ENCODE assay signal across 1 cellular context in genomic region chr19:13116282-13117175, GRCh38.
A peak's percentile ranks its signal among the peaks of the same experiment; 100 is the strongest.
TF ChIP-seq lines count a peak whose summit lies in the region.

Gene TRMT1 (minus strand): TSS chr19:13116740. CDS start chr19:13116399, 341 bp downstream.

TF ChIP-seq in K562, 482 proteins besides CTCF, POLR2A, EP300 and RAD21 (continued from another document and continues in another):
- TF ChIP-seq ZNF318 (IDR thresholded peaks at IDR 0.05; ENCODE audit: borderline replicate concordance in 1 of 2, low read depth in 1 of 2) (peak in 1 of 2 experiments; percentile 71; a peak in 1 of 4 replicates), HDAC2 (IDR thresholded peaks at IDR 0.05) (peak; percentile 100), KLF10 (CRISPR knock-in tag; IDR thresholded peaks at IDR 0.05) (no peak), LCOR (CRISPR knock-in tag; IDR thresholded peaks at IDR 0.05) (peak; percentile 83), MEF2D (tag; conservative IDR thresholded peaks at IDR 0.05; ENCODE audit: low read depth) (peak; percentile 34; the same call in 1 of the 2 replicates), ZNF766 (CRISPR knock-in tag; conservative IDR thresholded peaks at IDR 0.05) (no peak), RB1 (IDR thresholded peaks at IDR 0.05; ENCODE audit: low read depth) (peak; percentile 41; the same call in 1 of the 2 replicates), PTBP1 (IDR thresholded peaks at IDR 0.05; ENCODE audit: low read depth, low read length) (peak; percentile 93), ATF7 (IDR thresholded peaks at IDR 0.05) (peak; percentile 83), HCFC1 (IDR thresholded peaks at IDR 0.05; ENCODE audit: low read depth, low read length) (peak; percentile 86), MEF2A (IDR thresholded peaks at IDR 0.05; ENCODE audit: control insufficient read depth, low read depth, low read length) (0 out of 2 replicates have a peak, but pooled peaks have one; percentile 1), TBL1XR1 (IDR thresholded peaks at IDR 0.05; ENCODE audit: low read length in 2 of 2) (peak in 1 of 2 experiments; percentile 51; a peak in 1 of 4 replicates), RAD51 (IDR thresholded peaks at IDR 0.05; ENCODE audit: borderline replicate concordance, low read depth) (peak; percentile 93), LEF1 (IDR thresholded peaks at IDR 0.05) (peak; percentile 54; the same call in 1 of the 2 replicates), BHLHE40 (IDR thresholded peaks at IDR 0.05; ENCODE audit: low read length) (peak; percentile 64), IRF1 (CRISPR knock-in tag; IDR thresholded peaks at IDR 0.05; ENCODE audit: borderline replicate concordance) (no peak), TAL1 (IDR thresholded peaks at IDR 0.05) (no peak; the same call in 1 of the 2 replicates), PHF21A (IDR thresholded peaks at IDR 0.05; ENCODE audit: borderline replicate concordance, low read depth) (0 out of 2 replicates have a peak, but pooled peaks have one; percentile 7), ARNT (IDR thresholded peaks at IDR 0.05) (peak; percentile 57 to 76; a peak in 2 of 4 replicates), POLR2B (IDR thresholded peaks at IDR 0.05; ENCODE audit: low read depth, partially characterized antibody) (peak; percentile 46), MCM7 (IDR thresholded peaks at IDR 0.05) (peak in 1 of 2 experiments; percentile 94; a peak in 2 of 4 replicates), FOXK2 (conservative IDR thresholded peaks at IDR 0.05 in 1 of 2, IDR thresholded peaks at IDR 0.05 in 1 of 2; ENCODE audit: low read depth in 2 of 2) (peak; percentile 84 to 86), SMARCA4 (IDR thresholded peaks at IDR 0.05) (peak; percentile 34; the same call in 1 of the 2 replicates), ZKSCAN3 (CRISPR knock-in tag; IDR thresholded peaks at IDR 0.05) (no peak), ZC3H4 (CRISPR knock-in tag; IDR thresholded peaks at IDR 0.05; ENCODE audit: borderline replicate concordance) (no peak), ADNP (tag; IDR thresholded peaks at IDR 0.05) (peak; percentile 97), ZEB2 (IDR thresholded peaks at IDR 0.05) (peak; percentile 55), EGR1 (conservative IDR thresholded peaks at IDR 0.05) (peak; percentile 94), ATF1 (CRISPR knock-in tag; IDR thresholded peaks at IDR 0.05) (no peak), ATF1 (tag; IDR thresholded peaks at IDR 0.05) (peak; percentile 64), SIN3B (IDR thresholded peaks at IDR 0.05; ENCODE audit: low read depth) (peak; percentile 99), CHD4 (IDR thresholded peaks at IDR 0.05; ENCODE audit: insufficient read depth, insufficient replicate concordance, low read depth, low read length, poor library complexity, severe bottlenecking) (peak; percentile 93), ZNF76 (CRISPR knock-in tag; IDR thresholded peaks at IDR 0.05; ENCODE audit: borderline replicate concordance) (no peak), PHF8 (IDR thresholded peaks at IDR 0.05; ENCODE audit: borderline replicate concordance, low read length) (peak; percentile 57; the same call in 1 of the 2 replicates), SPI1 (IDR thresholded peaks at IDR 0.05; ENCODE audit: borderline replicate concordance, low read depth, low read length) (0 out of 2 replicates have a peak, but pooled peaks have one; percentile 18), PRPF4 (IDR thresholded peaks at IDR 0.05; ENCODE audit: insufficient read depth, low read depth, low read length, poor library complexity, severe bottlenecking) (no peak), HLTF (IDR thresholded peaks at IDR 0.05) (peak; percentile 65; the same call in 1 of the 2 replicates), KLF16 (IDR thresholded peaks at IDR 0.05) (peak; percentile 87), CBX2 (IDR thresholded peaks at IDR 0.05; ENCODE audit: insufficient read depth, low read length, poor library complexity, severe bottlenecking) (no peak)
- TF ChIP-seq, protein P1, sequence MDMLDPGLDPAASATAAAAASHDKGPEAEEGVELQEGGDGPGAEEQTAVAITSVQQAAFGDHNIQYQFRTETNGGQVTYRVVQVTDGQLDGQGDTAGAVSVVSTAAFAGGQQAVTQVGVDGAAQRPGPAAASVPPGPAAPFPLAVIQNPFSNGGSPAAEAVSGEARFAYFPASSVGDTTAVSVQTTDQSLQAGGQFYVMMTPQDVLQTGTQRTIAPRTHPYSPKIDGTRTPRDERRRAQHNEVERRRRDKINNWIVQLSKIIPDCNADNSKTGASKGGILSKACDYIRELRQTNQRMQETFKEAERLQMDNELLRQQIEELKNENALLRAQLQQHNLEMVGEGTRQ (CRISPR knock-in tag; IDR thresholded peaks at IDR 0.05) = peak; percentile 96
- TF ChIP-seq, protein P2, sequence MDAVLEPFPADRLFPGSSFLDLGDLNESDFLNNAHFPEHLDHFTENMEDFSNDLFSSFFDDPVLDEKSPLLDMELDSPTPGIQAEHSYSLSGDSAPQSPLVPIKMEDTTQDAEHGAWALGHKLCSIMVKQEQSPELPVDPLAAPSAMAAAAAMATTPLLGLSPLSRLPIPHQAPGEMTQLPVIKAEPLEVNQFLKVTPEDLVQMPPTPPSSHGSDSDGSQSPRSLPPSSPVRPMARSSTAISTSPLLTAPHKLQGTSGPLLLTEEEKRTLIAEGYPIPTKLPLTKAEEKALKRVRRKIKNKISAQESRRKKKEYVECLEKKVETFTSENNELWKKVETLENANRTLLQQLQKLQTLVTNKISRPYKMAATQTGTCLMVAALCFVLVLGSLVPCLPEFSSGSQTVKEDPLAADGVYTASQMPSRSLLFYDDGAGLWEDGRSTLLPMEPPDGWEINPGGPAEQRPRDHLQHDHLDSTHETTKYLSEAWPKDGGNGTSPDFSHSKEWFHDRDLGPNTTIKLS (IDR thresholded peaks at IDR 0.05; ENCODE audit: borderline replicate concordance, low read depth) = peak; percentile 63
- TF ChIP-seq, protein P3, sequence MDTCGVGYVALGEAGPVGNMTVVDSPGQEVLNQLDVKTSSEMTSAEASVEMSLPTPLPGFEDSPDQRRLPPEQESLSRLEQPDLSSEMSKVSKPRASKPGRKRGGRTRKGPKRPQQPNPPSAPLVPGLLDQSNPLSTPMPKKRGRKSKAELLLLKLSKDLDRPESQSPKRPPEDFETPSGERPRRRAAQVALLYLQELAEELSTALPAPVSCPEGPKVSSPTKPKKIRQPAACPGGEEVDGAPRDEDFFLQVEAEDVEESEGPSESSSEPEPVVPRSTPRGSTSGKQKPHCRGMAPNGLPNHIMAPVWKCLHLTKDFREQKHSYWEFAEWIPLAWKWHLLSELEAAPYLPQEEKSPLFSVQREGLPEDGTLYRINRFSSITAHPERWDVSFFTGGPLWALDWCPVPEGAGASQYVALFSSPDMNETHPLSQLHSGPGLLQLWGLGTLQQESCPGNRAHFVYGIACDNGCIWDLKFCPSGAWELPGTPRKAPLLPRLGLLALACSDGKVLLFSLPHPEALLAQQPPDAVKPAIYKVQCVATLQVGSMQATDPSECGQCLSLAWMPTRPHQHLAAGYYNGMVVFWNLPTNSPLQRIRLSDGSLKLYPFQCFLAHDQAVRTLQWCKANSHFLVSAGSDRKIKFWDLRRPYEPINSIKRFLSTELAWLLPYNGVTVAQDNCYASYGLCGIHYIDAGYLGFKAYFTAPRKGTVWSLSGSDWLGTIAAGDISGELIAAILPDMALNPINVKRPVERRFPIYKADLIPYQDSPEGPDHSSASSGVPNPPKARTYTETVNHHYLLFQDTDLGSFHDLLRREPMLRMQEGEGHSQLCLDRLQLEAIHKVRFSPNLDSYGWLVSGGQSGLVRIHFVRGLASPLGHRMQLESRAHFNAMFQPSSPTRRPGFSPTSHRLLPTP (IDR thresholded peaks at IDR 0.05; ENCODE audit: borderline replicate concordance, extremely low read depth, insufficient read length) = peak; percentile 8
- TF ChIP-seq, protein P4, sequence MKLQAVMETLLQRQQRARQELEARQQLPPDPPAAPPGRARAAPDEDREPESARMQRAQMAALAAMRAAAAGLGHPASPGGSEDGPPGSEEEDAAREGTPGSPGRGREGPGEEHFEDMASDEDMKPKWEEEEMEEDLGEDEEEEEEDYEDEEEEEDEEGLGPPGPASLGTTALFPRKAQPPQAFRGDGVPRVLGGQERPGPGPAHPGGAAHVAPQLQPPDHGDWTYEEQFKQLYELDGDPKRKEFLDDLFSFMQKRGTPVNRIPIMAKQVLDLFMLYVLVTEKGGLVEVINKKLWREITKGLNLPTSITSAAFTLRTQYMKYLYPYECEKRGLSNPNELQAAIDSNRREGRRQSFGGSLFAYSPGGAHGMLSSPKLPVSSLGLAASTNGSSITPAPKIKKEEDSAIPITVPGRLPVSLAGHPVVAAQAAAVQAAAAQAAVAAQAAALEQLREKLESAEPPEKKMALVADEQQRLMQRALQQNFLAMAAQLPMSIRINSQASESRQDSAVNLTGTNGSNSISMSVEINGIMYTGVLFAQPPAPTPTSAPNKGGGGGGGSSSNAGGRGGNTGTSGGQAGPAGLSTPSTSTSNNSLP (IDR thresholded peaks at IDR 0.05; ENCODE audit: borderline replicate concordance, low read depth, low read length) = 0 out of 2 replicates have a peak, but pooled peaks have one; percentile 17
- TF ChIP-seq, protein P5, sequence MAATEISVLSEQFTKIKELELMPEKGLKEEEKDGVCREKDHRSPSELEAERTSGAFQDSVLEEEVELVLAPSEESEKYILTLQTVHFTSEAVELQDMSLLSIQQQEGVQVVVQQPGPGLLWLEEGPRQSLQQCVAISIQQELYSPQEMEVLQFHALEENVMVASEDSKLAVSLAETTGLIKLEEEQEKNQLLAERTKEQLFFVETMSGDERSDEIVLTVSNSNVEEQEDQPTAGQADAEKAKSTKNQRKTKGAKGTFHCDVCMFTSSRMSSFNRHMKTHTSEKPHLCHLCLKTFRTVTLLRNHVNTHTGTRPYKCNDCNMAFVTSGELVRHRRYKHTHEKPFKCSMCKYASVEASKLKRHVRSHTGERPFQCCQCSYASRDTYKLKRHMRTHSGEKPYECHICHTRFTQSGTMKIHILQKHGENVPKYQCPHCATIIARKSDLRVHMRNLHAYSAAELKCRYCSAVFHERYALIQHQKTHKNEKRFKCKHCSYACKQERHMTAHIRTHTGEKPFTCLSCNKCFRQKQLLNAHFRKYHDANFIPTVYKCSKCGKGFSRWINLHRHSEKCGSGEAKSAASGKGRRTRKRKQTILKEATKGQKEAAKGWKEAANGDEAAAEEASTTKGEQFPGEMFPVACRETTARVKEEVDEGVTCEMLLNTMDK (IDR thresholded peaks at IDR 0.05; ENCODE audit: borderline replicate concordance, insufficient read depth, low read depth, low read length, poor library complexity, severe bottlenecking) = no peak
